Comparison of ENCODE assay signal across 10 cellular contexts in the genomic region with DNA sequence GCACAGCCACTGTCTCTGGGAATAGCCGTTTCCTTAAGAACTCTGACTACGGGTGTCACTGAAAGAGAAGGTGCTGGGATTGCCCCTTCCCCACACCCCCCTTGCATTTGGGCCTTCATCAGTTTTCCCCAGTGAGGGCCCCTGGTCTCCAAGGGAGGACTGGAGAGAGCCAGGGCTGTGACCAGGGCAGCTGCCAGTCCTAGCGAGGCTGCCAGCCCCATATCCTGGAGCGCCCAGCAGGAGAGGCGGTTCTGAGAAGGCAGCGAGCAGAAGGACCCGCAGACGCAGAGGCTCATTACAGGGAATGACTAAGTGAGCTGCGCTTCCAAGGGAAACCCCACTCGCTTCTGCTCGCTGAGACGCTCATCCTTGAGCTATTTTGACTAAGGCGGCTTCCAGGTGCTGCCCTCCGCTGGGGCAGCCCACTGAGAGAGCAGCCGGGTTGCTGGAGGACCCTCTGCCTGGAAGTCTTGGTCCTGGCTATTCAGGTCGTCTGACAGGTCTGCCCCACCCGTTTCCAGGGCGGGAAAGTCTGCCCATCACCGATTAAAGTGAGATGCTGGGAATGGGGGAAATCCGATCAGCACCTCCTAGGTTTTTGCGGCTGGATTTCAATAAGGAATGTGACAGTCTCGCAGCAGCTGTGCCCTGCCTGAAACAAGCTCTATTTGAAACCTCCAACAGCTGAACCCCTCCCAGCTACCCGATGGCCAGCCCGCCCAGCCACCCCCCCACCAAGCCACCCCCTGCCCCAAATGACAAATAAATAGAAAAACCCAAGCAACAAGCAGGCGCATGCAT. TPM values are rescaled to one million over a fixed set of nuclear protein-coding genes. Genes with fewer than 3 reads are reported as not detected.
DNase-seq lines count a peak whose midpoint lies in the region; ATAC-seq, FAIRE-seq and TF ChIP-seq lines count a peak whose summit lies in the region.
"Had no signal": no experiment of that assay in that cellular context is flagged by ENCODE, and none has a peak within 500 bp of the region (broad histone marks: within the 10 kb centered on the region; RNA-seq: fewer than 3 reads in every experiment).

No MANE protein-coding gene starts in this region.

- H3K27me3 Mint-ChIP-seq in memory B cell, result peaks cover 31% of the 10 kb centered on the region

- H3K4me3 ChIP-seq in BE2C (ENCODE audit: low read depth, low read length), result peak overlapping the region; percentile 15; the same call in 1 of the 2 replicates
- H3K4me3 ChIP-seq in HUES6 (ENCODE audit: low read depth, low read length), result peak overlapping the region; percentile 53
- peak overlapping the region; percentile 49 for H3K4me3 ChIP-seq in GM12878
- H3K4me3 ChIP-seq: thyroid gland had no signal

- H2AFZ ChIP-seq in GM12878 (ENCODE audit: control insufficient read depth, low read depth, low read length), result peak overlapping the region; percentile 10; the same call in 1 of the 2 replicates

- intact Hi-C loops in GM12878 (cut with micrococcal nuclease; ENCODE audit: unreplicated experiment), result loop anchor here (5.0 kb wide), 2 partner anchors 195 to 260 kb away; a partner anchor contains a TSS

- TF ChIP-seq RAD21 in GM12878 (IDR thresholded peaks at IDR 0.05; ENCODE audit: insufficient read depth, low read depth, low read length), result no peak

- FAIRE-seq in GM12878 (lab: Jason Lieb, UNC), result no peak

- peaks cover 18% of the 10 kb centered on the region for H3K4me1 ChIP-seq in BE2C
- peaks cover 57% of the 10 kb centered on the region for H3K4me1 ChIP-seq in HUES6 (ENCODE audit: control insufficient read depth, insufficient read depth, low read length)
- peaks cover 78% of the 10 kb centered on the region for H3K4me1 ChIP-seq in GM12878 (ENCODE audit: control insufficient read depth, insufficient read depth, low read length)

- H3K9me3 ChIP-seq in BE2C (no peaks in the 10 kb centered on the region), HUES6 (ENCODE audit: control insufficient read depth, insufficient read depth, low read depth, low read length) (no peaks in the 10 kb centered on the region), GM12878 (replicated peaks; ENCODE audit: control insufficient read depth, insufficient read depth, low read length) (no peaks in the 10 kb centered on the region)
- H3K9me3 ChIP-seq: thyroid gland had no signal

- no peak overlapping the region for H3K4me3 Mint-ChIP-seq in memory B cell
- H3K4me3 Mint-ChIP-seq: dendritic cell treated with granulocyte-macrophage colony-stimulating factor and Interleukin-4, amounts not matched to agents 40 ng/mL and 50 ng/mL, for 4 days had no signal

- 19% methylated on average over 24 of the region's 25 CpGs for WGBS in GM12878 (ENCODE audit: insufficient coverage, insufficient replicate concordance, low lambda C conversion rate, missing lambda C conversion rate)

- CTCF ChIA-PET in GM12878 (lab: Yijun Ruan, JAX), result interaction anchor here (0.7 to 6.2 kb wide), 21 partner anchors 7 to 202 kb away, joined by 3 to 35 read pairs (median 5); a partner anchor contains a TSS

- peaks cover 56% of the 10 kb centered on the region for H3K79me2 ChIP-seq in GM12878 (ENCODE audit: control insufficient read depth, insufficient read depth, low read length)

- POLR2A ChIA-PET in GM12878 (lab: Charles Lee), result interaction anchor here (0.6 to 11.9 kb wide), 20 partner anchors 9 to 198 kb away, joined by 3 to 204 read pairs (median 6); a partner anchor contains a TSS

- DNase-seq in BE2C (peak; percentile 37), GM12878 (ENCODE audit: low read depth, low spot score) (no peak), memory B cell (ENCODE audit: low spot score in 2 of 2) (peak in 1 of 2 donors; percentile 20), superior temporal gyrus (ENCODE audit: extremely low spot score) (no peak)

- TF ChIP-seq CTCF in BE2C (IDR thresholded peaks at IDR 0.05; ENCODE audit: low read depth, low read length), result no peak
- TF ChIP-seq CTCF in GM12878 (IDR thresholded peaks at IDR 0.05 in 2 of 3, conservative IDR thresholded peaks at IDR 0.05 in 1 of 3; ENCODE audit: control insufficient read depth in 2 of 3, extremely low read depth in 1 of 3, insufficient read depth in 1 of 3, low read depth in 3 of 3, low read length in 3 of 3), result no peak

- RAD21 ChIA-PET in GM12878 (lab: Charles Lee; ENCODE audit: unreplicated experiment), result interaction anchor here (0.6 to 15.4 kb wide), 22 partner anchors 8 to 308 kb away, joined by 3 to 254 read pairs (median 10); a partner anchor contains a TSS

- in situ Hi-C loops in GM12878 (cut with MboI), result no loop called here

- ATAC-seq in GM12878 (peak; percentile 4), memory B cell (ENCODE audit: low read depth) (peak; percentile 21), HG03442 (IDR thresholded peaks at IDR 0.05; ENCODE audit: unreplicated experiment) (no peak), GM19351 (IDR thresholded peaks at IDR 0.05; ENCODE audit: unreplicated experiment) (no peak), GM18870 (IDR thresholded peaks at IDR 0.05; ENCODE audit: unreplicated experiment) (no peak)

- H4K20me1 ChIP-seq in GM12878 (ENCODE audit: control insufficient read depth, insufficient read depth), result no peaks in the 10 kb centered on the region

- peaks cover 62% of the 10 kb centered on the region for H3K4me1 Mint-ChIP-seq in memory B cell

- H3K27ac ChIP-seq in HUES6 (ENCODE audit: low read depth, low read length) (no peak overlapping the region), GM12878 (ENCODE audit: control insufficient read depth, insufficient read depth) (peak overlapping the region; percentile 79)
- H3K27ac ChIP-seq: thyroid gland had no signal

- SMC1A ChIA-PET in GM12878 (lab: Charles Lee; ENCODE audit: uncharacterized antibody, unreplicated experiment), result interaction anchor here (0.6 to 7.8 kb wide), 33 partner anchors 8 to 320 kb away, joined by 3 to 101 read pairs (median 5); a partner anchor contains a TSS

- no peak for TF ChIP-seq EP300 in GM12878 (IDR thresholded peaks at IDR 0.05; ENCODE audit: borderline replicate concordance in 1 of 2, control insufficient read depth in 1 of 2, low read depth in 2 of 2, low read length in 2 of 2)

- H3K9me3 Mint-ChIP-seq in memory B cell, result no peaks in the 10 kb centered on the region
- H3K9me3 Mint-ChIP-seq: dendritic cell treated with granulocyte-macrophage colony-stimulating factor and Interleukin-4, amounts not matched to agents 40 ng/mL and 50 ng/mL, for 4 days had no signal

- peak overlapping the region; percentile 99 for H3K4me2 ChIP-seq in GM12878 (ENCODE audit: control insufficient read depth, insufficient read depth)

- H3K27me3 ChIP-seq in BE2C, result peaks cover 5% of the 10 kb centered on the region
- peaks cover 45% of the 10 kb centered on the region for H3K27me3 ChIP-seq in HUES6 (ENCODE audit: control insufficient read depth, insufficient read depth, low read length)
- H3K27me3 ChIP-seq in GM12878 (replicated peaks in 1 of 2; ENCODE audit: control insufficient read depth in 2 of 2, insufficient read depth in 2 of 2, low read length in 1 of 2), result no peaks in the 10 kb centered on the region
- H3K27me3 ChIP-seq: thyroid gland had no signal

- no TSS peak for BruUV-seq in GM12878 (replicated peaks; lab: Mats Ljungman, UMichigan)

- H3K27ac Mint-ChIP-seq in memory B cell, result no peak overlapping the region
- H3K27ac Mint-ChIP-seq: dendritic cell treated with granulocyte-macrophage colony-stimulating factor and Interleukin-4, amounts not matched to agents 40 ng/mL and 50 ng/mL, for 4 days had no signal

- no peak for TF ChIP-seq POLR2A in GM12878 (IDR thresholded peaks at IDR 0.05; ENCODE audit: low read depth, low read length)

- H3K36me3 ChIP-seq in BE2C (no peaks in the 10 kb centered on the region), HUES6 (ENCODE audit: control insufficient read depth, insufficient read depth, low read length) (no peaks in the 10 kb centered on the region), GM12878 (ENCODE audit: control insufficient read depth in 2 of 2, insufficient read depth in 2 of 2, low read length in 1 of 2) (no peaks in the 10 kb centered on the region)
- H3K36me3 ChIP-seq: thyroid gland had no signal

- no peaks in the 10 kb centered on the region for H3K36me3 Mint-ChIP-seq in memory B cell

- H3K9ac ChIP-seq in HUES6 (ENCODE audit: low read length), result no peak overlapping the region
- no peak overlapping the region; the same call in 1 of the 2 replicates for H3K9ac ChIP-seq in GM12878 (ENCODE audit: control insufficient read depth, insufficient read depth, low read length)

RNA-seq across cellular contexts. Expression of a gene that starts 2.9 kb away (rescaled TPM):
- 0.31 TPM for polyA plus RNA-seq in BE2C (2012; ENCODE audit: insufficient read depth, insufficient read length, low read depth)
- 53.8 and 54.8 TPM in 2 replicates for total RNA-seq in GM12878 (2013; cell fraction: nucleolus; rRNA removed)
- total RNA-seq in GM12878 (2014; rRNA removed) (13.2 and 15.8 TPM in 2 replicates), GM12878 (2014; rRNA removed; fragmentation: Illumina TruSeq; extraction: Trizol) (9.9 and 11.8 TPM in 2 replicates), GM12878 (2021) (15.3 and 17.3 TPM in 2 replicates)
- polyA plus RNA-seq in GM12878 (2011; ENCODE audit: low read depth), result 9.5 TPM
- polyA plus RNA-seq in GM12878 (2011; rRNA removed) (13.5 and 17.4 TPM in 2 replicates), GM12878 (2014; fragmentation: Illumina TruSeq; extraction: Trizol) (10.9 and 14.1 TPM in 2 replicates), GM12878 (2014; fragmentation: Nextera tagmentation; extraction: Ambion mirVana) (1 to 10 TPM; 3.5 to 6.4 TPM), GM12878 (2014; rRNA removed) (13.6 and 13.8 TPM in 2 replicates), GM12878 (2016; fragmentation: Nextera tagmentation; extraction: Ambion mirVana) (10 to 100 TPM; 25.8 to 26.4 TPM)
- 24.6 and 29.9 TPM in 2 replicates for polyA plus RNA-seq in GM12878 (2011; cell fraction: cytosol; rRNA removed)
- polyA plus RNA-seq in GM12878 (2011; cell fraction: nucleus; rRNA removed), result 21.5 and 27.0 TPM in 2 replicates
- 13.6 and 19.7 TPM in 2 replicates for polyA plus RNA-seq in GM12878 (2012)
- polyA minus RNA-seq in GM12878 (2011; rRNA and poly(A)+ RNA removed), result 59.0 and 61.8 TPM in 2 replicates
- polyA minus RNA-seq in GM12878 (2011; cell fraction: cytosol; rRNA and poly(A)+ RNA removed), result 11.6 and 12.3 TPM in 2 replicates
- polyA minus RNA-seq in GM12878 (2011; cell fraction: nucleus; rRNA and poly(A)+ RNA removed), result 16.3 and 26.8 TPM in 2 replicates

Comparison
In these comparisons a context has a peak if more than half of its experiments do, and no peak if none do; other contexts are left out.
1. ATAC-seq: peak in GM12878 (single experiment) and memory B cell (single experiment); none in HG03442 (single experiment), GM19351 (single experiment) and GM18870 (single experiment).
2. Peak in every context shown above with its lines, with median percentiles within 50 percentile points of each other: H3K4me3 ChIP-seq.